Comparison of ENCODE assay signal across 1 cellular context in genomic region chr21:38984982-38985422, GRCh38.
TF ChIP-seq lines count a peak whose summit lies in the region.

No MANE protein-coding gene starts in this region.

TF ChIP-seq in HepG2, 621 proteins besides CTCF, POLR2A, EP300 and RAD21 (continued from another document):
- TF ChIP-seq ZNF142 (CRISPR knock-in tag; IDR thresholded peaks at IDR 0.05) (no peak), NFKBIZ (CRISPR knock-in tag; IDR thresholded peaks at IDR 0.05) (no peak), FOXK2 (IDR thresholded peaks at IDR 0.05) (no peak), RAD51 (IDR thresholded peaks at IDR 0.05; ENCODE audit: borderline replicate concordance) (no peak), TEF (CRISPR knock-in tag; IDR thresholded peaks at IDR 0.05) (no peak), ZNF678 (CRISPR knock-in tag; IDR thresholded peaks at IDR 0.05) (no peak), ZNF781 (CRISPR knock-in tag; IDR thresholded peaks at IDR 0.05; ENCODE audit: borderline replicate concordance, not compliant biosample characterization) (no peak), HNF4A (CRISPR knock-in tag; IDR thresholded peaks at IDR 0.05) (no peak), ZEB1 (IDR thresholded peaks at IDR 0.05; ENCODE audit: insufficient replicate concordance, low read depth) (no peak), ZNF83 (CRISPR knock-in tag; IDR thresholded peaks at IDR 0.05; ENCODE audit: borderline replicate concordance) (no peak), PHF21A (CRISPR knock-in tag; IDR thresholded peaks at IDR 0.05) (no peak), CENPT (CRISPR knock-in tag; IDR thresholded peaks at IDR 0.05; ENCODE audit: low read depth) (no peak)
